ENCODE assay signal across 8 cellular contexts in genomic region chr9:113619156-113619861, GRCh38.
A peak's percentile ranks its signal among the peaks of the same experiment; 100 is the strongest.
DNase-seq lines count a peak whose midpoint lies in the region; ATAC-seq, FAIRE-seq and TF ChIP-seq lines count a peak whose summit lies in the region.

No MANE protein-coding gene starts in this region.

- H3K79me2 ChIP-seq in endothelial cell of umbilical vein (ENCODE audit: control insufficient read depth, insufficient read depth, low read length), result peaks cover 6% of the 10 kb centered on the region

- H3K4me2 ChIP-seq in endothelial cell of umbilical vein (ENCODE audit: insufficient read depth, low read length), result peak overlapping the region; percentile 57

- no TSS peak for BruUV-seq in endothelial cell of umbilical vein (replicated peaks; lab: Mats Ljungman, UMichigan)

- H3K36me3 ChIP-seq in left ventricle myocardium inferior (no peaks in the 10 kb centered on the region), endothelial cell of umbilical vein (ENCODE audit: control insufficient read depth in 2 of 2, extremely low read depth in 1 of 2, insufficient read depth in 2 of 2, low read length in 2 of 2) (no peaks in the 10 kb centered on the region), aorta (ENCODE audit: control insufficient read depth in 1 of 2, insufficient read depth in 2 of 2, low read length in 1 of 2) (no peaks in the 10 kb centered on the region)

- H3K9ac ChIP-seq in endothelial cell of umbilical vein (replicated peaks; ENCODE audit: extremely low read depth, insufficient read depth, low read length), result peak overlapping the region; percentile 94

- no peak overlapping the region for H3K27ac Mint-ChIP-seq in neural crest cell (ENCODE audit: unreplicated experiment)

- no peak for ATAC-seq in Right ventricle myocardium superior (ENCODE audit: poor library complexity)
- ATAC-seq in aorta (ENCODE audit: low FRiP score), result no peak
- ATAC-seq in GM18861 (IDR thresholded peaks at IDR 0.05; ENCODE audit: unreplicated experiment), result no peak
- ATAC-seq in HG03025 (IDR thresholded peaks at IDR 0.05; ENCODE audit: low FRiP score, unreplicated experiment), result no peak

- H3K4me1 Mint-ChIP-seq in neural crest cell, result peaks cover 63% of the 10 kb centered on the region

- no peak for FAIRE-seq in endothelial cell of umbilical vein (lab: Jason Lieb, UNC)

- no peak overlapping the region for H2AFZ ChIP-seq in endothelial cell of umbilical vein (ENCODE audit: low read depth, low read length)

- H3K9me1 ChIP-seq in endothelial cell of umbilical vein (replicated peaks; ENCODE audit: control insufficient read depth, extremely low read depth, insufficient read depth, low read length), result no peaks in the 10 kb centered on the region

- TF ChIP-seq CTCF in left ventricle myocardium inferior (IDR thresholded peaks at IDR 0.05; ENCODE audit: borderline replicate concordance) (no peak), endothelial cell of umbilical vein (IDR thresholded peaks at IDR 0.05; ENCODE audit: extremely low read depth in 1 of 2, insufficient read depth in 1 of 2, low read depth in 1 of 2, low read length in 2 of 2) (no peak), neural crest cell (conservative IDR thresholded peaks at IDR 0.05) (no peak)

- WGBS in aorta, 2 donors, result 58 to 61% methylated on average over 9 of the region's 9 CpGs

- H3K9me3 ChIP-seq in left ventricle myocardium inferior (replicated peaks) (no peaks in the 10 kb centered on the region), endothelial cell of umbilical vein (replicated peaks; ENCODE audit: control insufficient read depth, insufficient read depth, low read length) (no peaks in the 10 kb centered on the region), aorta (ENCODE audit: control insufficient read depth, low read length) (no peaks in the 10 kb centered on the region)

- no peaks in the 10 kb centered on the region for H4K20me1 ChIP-seq in endothelial cell of umbilical vein (replicated peaks; ENCODE audit: control insufficient read depth, extremely low read depth, insufficient read depth, low read length)

- H3K36me3 Mint-ChIP-seq in neural crest cell (ENCODE audit: low read depth), result no peaks in the 10 kb centered on the region

- peaks cover 3% of the 10 kb centered on the region for H3K9me3 Mint-ChIP-seq in neural crest cell

- peaks cover 88% of the 10 kb centered on the region for H3K4me1 ChIP-seq in left ventricle myocardium inferior
- H3K4me1 ChIP-seq in endothelial cell of umbilical vein (ENCODE audit: control insufficient read depth, extremely low read depth, insufficient read depth, low read length), result peaks cover 63% of the 10 kb centered on the region
- no peaks in the 10 kb centered on the region for H3K4me1 ChIP-seq in aorta (ENCODE audit: control insufficient read depth in 1 of 2, insufficient read depth in 2 of 2, low read length in 2 of 2)

- peak overlapping the region; percentile 92 for H3K27ac ChIP-seq in left ventricle myocardium inferior (replicated peaks)
- H3K27ac ChIP-seq in endothelial cell of umbilical vein (ENCODE audit: insufficient read depth, low read depth, low read length), result peak overlapping the region; percentile 100
- peak overlapping the region; percentile 38 to 94 for H3K27ac ChIP-seq in aorta (ENCODE audit: low read depth in 1 of 2, low read length in 2 of 2)

- TF ChIP-seq POLR2A in endothelial cell of umbilical vein (IDR thresholded peaks at IDR 0.05; ENCODE audit: low read depth, low read length), result no peak

- intact Hi-C loops in left ventricle myocardium inferior (cut with micrococcal nuclease), result no loop called here
- intact Hi-C loops in Right ventricle myocardium superior (cut with DNase I), result no loop called here
- intact Hi-C loops in endothelial cell of umbilical vein (cut with micrococcal nuclease), result no loop called here
- intact Hi-C loops in aorta (cut with DNase I), result no loop called here

- no peak for DNase-seq in left ventricle myocardium inferior
- no peak for DNase-seq in Right ventricle myocardium superior
- no peak for DNase-seq in endothelial cell of umbilical vein (ENCODE audit: low read depth, low spot score)
- DNase-seq in neural crest cell (ENCODE audit: low read depth, low spot score), result no peak
- DNase-seq in aorta, result peak in 1 of 2 donors; percentile 55
- DNase-seq in SHP77 treated with DMSO at 0.1 percent for 48 hours (lab: John Stamatoyannopoulos, UW), result no peak

- CTCF ChIA-PET in endothelial cell of umbilical vein (lab: Charles Lee), result interaction anchor here (1.0 to 5.2 kb wide), 6 partner anchors 10 to 36 kb away, joined by 5 to 50 read pairs (median 7); no protein-coding TSS in a partner anchor

- H3K4me3 Mint-ChIP-seq in neural crest cell, result peak overlapping the region; percentile 54

- H3K27me3 Mint-ChIP-seq in neural crest cell (ENCODE audit: low read depth), result no peaks in the 10 kb centered on the region

- H3K4me3 ChIP-seq in left ventricle myocardium inferior, result no peak overlapping the region
- H3K4me3 ChIP-seq in endothelial cell of umbilical vein (replicated peaks in 1 of 3; ENCODE audit: insufficient read depth in 1 of 3, low read depth in 1 of 3, low read length in 3 of 3), result peak overlapping the region in 1 of 3 experiments; percentile 31
- no peak overlapping the region for H3K4me3 ChIP-seq in aorta (ENCODE audit: low read length in 2 of 2)

- H3K27me3 ChIP-seq in left ventricle myocardium inferior (ENCODE audit: low read depth) (no peaks in the 10 kb centered on the region), endothelial cell of umbilical vein (ENCODE audit: control insufficient read depth in 2 of 2, insufficient read depth in 2 of 2, low read length in 2 of 2) (no peaks in the 10 kb centered on the region), aorta (ENCODE audit: control insufficient read depth in 1 of 2, insufficient read depth in 2 of 2, low read length in 1 of 2) (no peaks in the 10 kb centered on the region)

- dilution Hi-C loops in endothelial cell of umbilical vein (cut with MboI; ENCODE audit: extremely low pct_ligation_motif_present, low sequenced_read_pairs), result no loop called here

- POLR2A ChIA-PET in endothelial cell of umbilical vein (lab: Charles Lee), result interaction anchor here (0.6 to 4.6 kb wide), 5 partner anchors 10 to 36 kb away, joined by 3 to 45 read pairs (median 18); no protein-coding TSS in a partner anchor

TF ChIP-seq in endothelial cell of umbilical vein, 7 proteins besides CTCF, POLR2A, EP300 and RAD21:
- no peak for TF ChIP-seq MAX (IDR thresholded peaks at IDR 0.05; ENCODE audit: insufficient read depth, insufficient read length)
- TF ChIP-seq FOS (IDR thresholded peaks at IDR 0.05; ENCODE audit: borderline replicate concordance, insufficient read depth, low read length), result no peak
